21 cellular contexts compared by ENCODE assay signal in genomic region chr17:77252736-77253135, GRCh38.
"Had no signal": no experiment of that assay in that cellular context is flagged by ENCODE, and none has a peak within 500 bp of the region (broad histone marks: within the 10 kb centered on the region; RNA-seq: fewer than 3 reads in every experiment).

No MANE protein-coding gene starts in this region.

- H3K9me3 ChIP-seq: colonic mucosa, ovary, sigmoid colon, stomach, thoracic aorta, transverse colon, uterus had no signal

- H3K79me2 ChIP-seq: hepatocyte had no signal

- H3K4me3 ChIP-seq: colonic mucosa, hepatocyte, lung, ovary, sigmoid colon, stomach, thoracic aorta, transverse colon, uterus had no signal

- DNase-seq: colonic mucosa; dermis blood vessel endothelial cell; erythroblast; foreskin keratinocyte; kidney; left cardiac atrium; left ventricle myocardium superior; mesendoderm; naive thymus-derived CD4-positive, alpha-beta T cell; ovary; sigmoid colon; small intestine; stimulated activated CD4-positive, alpha-beta T cell treated with anti-CD3 and anti-CD28 coated beads, Interleukin-4, amount 100 ng/mL, for 24 hours; stimulated activated naive CD4-positive, alpha-beta T cell; stomach; substantia nigra; transverse colon; uterus had no signal

- ATAC-seq: foreskin keratinocyte; left cardiac atrium; left ventricle myocardium superior; naive thymus-derived CD4-positive, alpha-beta T cell had no signal

- FAIRE-seq: kidney, small intestine had no signal

- H3K27ac Mint-ChIP-seq: naive thymus-derived CD4-positive, alpha-beta T cell had no signal

- H3K27ac ChIP-seq: colonic mucosa, foreskin keratinocyte, ovary, sigmoid colon, stomach, thoracic aorta, transverse colon, uterus had no signal

- H3K4me1 ChIP-seq: colonic mucosa, uterus had no signal

- H2AFZ ChIP-seq: hepatocyte had no signal

- H3K36me3 Mint-ChIP-seq: naive thymus-derived CD4-positive, alpha-beta T cell had no signal

- H3K4me3 Mint-ChIP-seq: naive thymus-derived CD4-positive, alpha-beta T cell had no signal

- H3K27me3 ChIP-seq: colonic mucosa, hepatocyte, ovary, uterus had no signal

- H3K4me2 ChIP-seq: hepatocyte had no signal

- H3K36me3 ChIP-seq: colonic mucosa, ovary, sigmoid colon, stomach, thoracic aorta, transverse colon, uterus had no signal

- H3K9me3 Mint-ChIP-seq: naive thymus-derived CD4-positive, alpha-beta T cell had no signal
